In genomic region chr22:37565830-37566229, GRCh38 we compare ENCODE assay signal across 11 cellular contexts. TPM values are rescaled to one million over a fixed set of nuclear protein-coding genes. Genes with fewer than 3 reads are reported as not detected.
DNase-seq lines count a peak whose midpoint lies in the region; ATAC-seq and TF ChIP-seq lines count a peak whose summit lies in the region.
"Had no signal": no experiment of that assay in that cellular context is flagged by ENCODE, and none has a peak within 500 bp of the region (broad histone marks: within the 10 kb centered on the region; RNA-seq: fewer than 3 reads in every experiment).

No MANE protein-coding gene starts in this region.

- H3K27me3 ChIP-seq in ascending aorta, result no peaks in the 10 kb centered on the region
- H3K27me3 ChIP-seq in mucosa of stomach (ENCODE audit: control insufficient read depth, insufficient read depth, low read length), result no peaks in the 10 kb centered on the region
- no peaks in the 10 kb centered on the region for H3K27me3 ChIP-seq in thoracic aorta (replicated peaks; ENCODE audit: insufficient read depth)
- H3K27me3 ChIP-seq in HAP-1 (ENCODE audit: low read depth), result no peaks in the 10 kb centered on the region
- no peaks in the 10 kb centered on the region for H3K27me3 ChIP-seq in prostate gland (replicated peaks; ENCODE audit: insufficient read depth)

- in situ Hi-C loops in HAP-1 (cut with MboI; ENCODE audit: low sequenced_read_pairs), result no loop called here

- peaks cover 33% of the 10 kb centered on the region for H3K4me1 Mint-ChIP-seq in activated naive CD8-positive, alpha-beta T cell treated with anti-CD3 and anti-CD28 coated beads, Interleukin-2, amount 10 ng/mL, durations not matched to agents 7 days and 5 days
- peaks cover 35% of the 10 kb centered on the region for H3K4me1 Mint-ChIP-seq in activated naive CD8-positive, alpha-beta T cell treated with anti-CD3 and anti-CD28 coated beads, Interleukin-2, amount 50 U/mL, for 24 hours

- H3K9me3 Mint-ChIP-seq in activated naive CD8-positive, alpha-beta T cell treated with anti-CD3 and anti-CD28 coated beads, Interleukin-2, amount 10 ng/mL, durations not matched to agents 7 days and 5 days, result no peaks in the 10 kb centered on the region
- H3K9me3 Mint-ChIP-seq in activated naive CD8-positive, alpha-beta T cell treated with anti-CD3 and anti-CD28 coated beads, Interleukin-2, amount 50 U/mL, for 24 hours, result no peaks in the 10 kb centered on the region
- H3K9me3 Mint-ChIP-seq: stimulated activated naive CD8-positive, alpha-beta T cell treated with anti-CD3 and anti-CD28 coated beads, Interleukin-15, Interleukin-2, amounts not matched to agents 100 ng/mL and 50 ng/mL, for 24 hours had no signal

- H3K27me3 Mint-ChIP-seq in activated naive CD8-positive, alpha-beta T cell treated with anti-CD3 and anti-CD28 coated beads, Interleukin-2, amount 10 ng/mL, durations not matched to agents 7 days and 5 days, result peaks cover 37% of the 10 kb centered on the region
- peaks cover 36% of the 10 kb centered on the region for H3K27me3 Mint-ChIP-seq in activated naive CD8-positive, alpha-beta T cell treated with anti-CD3 and anti-CD28 coated beads, Interleukin-2, amount 50 U/mL, for 24 hours

- POLR2A ChIA-PET in activated naive CD8-positive, alpha-beta T cell treated with anti-CD3 and anti-CD28 coated beads, Interleukin-2, amount 10 ng/mL, durations not matched to agents 7 days and 5 days (lab: Charles Lee), result interaction anchor here (0.7 to 8.5 kb wide), 10 partner anchors 9 to 323 kb away, joined by 3 to 70 read pairs (median 8); partner anchors contain the start of gene RAC2

- ATAC-seq in activated naive CD8-positive, alpha-beta T cell treated with anti-CD3 and anti-CD28 coated beads, Interleukin-2, amount 10 ng/mL, durations not matched to agents 7 days and 5 days (ENCODE audit: low read depth), result no peak
- no peak for ATAC-seq in activated naive CD8-positive, alpha-beta T cell treated with anti-CD3 and anti-CD28 coated beads, Interleukin-2, amount 50 U/mL, for 24 hours
- ATAC-seq in thoracic aorta (ENCODE audit: insufficient number of reproducible peaks, low FRiP score, low read depth), result no peak
- ATAC-seq: A549 had no signal

- peaks cover 41 to 63% of the 10 kb centered on the region in 2 donors for H3K4me1 ChIP-seq in ascending aorta
- peaks cover 91% of the 10 kb centered on the region for H3K4me1 ChIP-seq in mucosa of stomach (ENCODE audit: control insufficient read depth, insufficient read depth, low read length)
- H3K4me1 ChIP-seq in thoracic aorta (ENCODE audit: control insufficient read depth in 1 of 2, low read depth in 2 of 2), result peaks cover 50 to 78% of the 10 kb centered on the region in 2 donors
- H3K4me1 ChIP-seq in HAP-1, result peaks cover 20% of the 10 kb centered on the region
- H3K4me1 ChIP-seq in prostate gland (replicated peaks), result peaks cover 18% of the 10 kb centered on the region

- WGBS in prostate gland, result 70% methylated on average over 17 of the region's 17 CpGs

- H3K9me3 ChIP-seq in ascending aorta (no peaks in the 10 kb centered on the region), mucosa of stomach (ENCODE audit: control insufficient read depth, low read length) (no peaks in the 10 kb centered on the region), thoracic aorta (no peaks in the 10 kb centered on the region), HAP-1 (no peaks in the 10 kb centered on the region), prostate gland (no peaks in the 10 kb centered on the region)
- H3K9me3 ChIP-seq: A549 had no signal

- no peak for TF ChIP-seq CTCF in ascending aorta (IDR thresholded peaks at IDR 0.05)
- TF ChIP-seq CTCF in thoracic aorta (IDR thresholded peaks at IDR 0.05), result no peak
- no peak for TF ChIP-seq CTCF in prostate gland (IDR thresholded peaks at IDR 0.05)

- no peak for DNase-seq in activated naive CD8-positive, alpha-beta T cell treated with anti-CD3 and anti-CD28 coated beads, Interleukin-2, amount 10 ng/mL, durations not matched to agents 7 days and 5 days
- no peak for DNase-seq in activated naive CD8-positive, alpha-beta T cell treated with anti-CD3 and anti-CD28 coated beads, Interleukin-2, amount 50 U/mL, for 24 hours
- DNase-seq in ascending aorta (ENCODE audit: low spot score in 2 of 2) (no peak), thoracic aorta (ENCODE audit: low spot score) (no peak), HAP-1 (ENCODE audit: low spot score in 2 of 2) (no peak), prostate gland (ENCODE audit: low spot score) (no peak), NCI-H510A (lab: John Stamatoyannopoulos, UW) (no peak)

- peak overlapping the region in 1 of 2 donors; percentile 30 for H3K4me3 ChIP-seq in ascending aorta
- H3K4me3 ChIP-seq in mucosa of stomach (ENCODE audit: low read length), result no peak overlapping the region
- H3K4me3 ChIP-seq in thoracic aorta, result peak overlapping the region; percentile 19
- no peak overlapping the region for H3K4me3 ChIP-seq in HAP-1
- no peak overlapping the region for H3K4me3 ChIP-seq in prostate gland
- H3K4me3 ChIP-seq: A549 had no signal

- H3K36me3 ChIP-seq in ascending aorta, result peaks cover 27 to 30% of the 10 kb centered on the region in 2 donors
- peaks cover 24% of the 10 kb centered on the region for H3K36me3 ChIP-seq in mucosa of stomach (ENCODE audit: control insufficient read depth, insufficient read depth, low read length)
- H3K36me3 ChIP-seq in thoracic aorta, result peaks cover 19% of the 10 kb centered on the region
- peaks cover 49% of the 10 kb centered on the region for H3K36me3 ChIP-seq in HAP-1 (replicated peaks)
- no peaks in the 10 kb centered on the region for H3K36me3 ChIP-seq in prostate gland

- intact Hi-C loops in ascending aorta (cut with DNase I) (no loop called here), prostate gland (cut with DNase I) (loop anchor here (5.0 kb wide), 1 partner anchor 249 kb away; no protein-coding TSS in a partner anchor)

- peak overlapping the region; percentile 98 to 99 for H3K27ac ChIP-seq in ascending aorta
- peak overlapping the region; percentile 74 to 100 for H3K27ac ChIP-seq in thoracic aorta
- no peak overlapping the region for H3K27ac ChIP-seq in prostate gland
- H3K27ac ChIP-seq: VCaP had no signal

- no peaks in the 10 kb centered on the region for H3K36me3 Mint-ChIP-seq in activated naive CD8-positive, alpha-beta T cell treated with anti-CD3 and anti-CD28 coated beads, Interleukin-2, amount 10 ng/mL, durations not matched to agents 7 days and 5 days
- no peaks in the 10 kb centered on the region for H3K36me3 Mint-ChIP-seq in activated naive CD8-positive, alpha-beta T cell treated with anti-CD3 and anti-CD28 coated beads, Interleukin-2, amount 50 U/mL, for 24 hours (ENCODE audit: low read depth)

- peak overlapping the region; percentile 2 for H3K4me3 Mint-ChIP-seq in activated naive CD8-positive, alpha-beta T cell treated with anti-CD3 and anti-CD28 coated beads, Interleukin-2, amount 10 ng/mL, durations not matched to agents 7 days and 5 days
- no peak overlapping the region for H3K4me3 Mint-ChIP-seq in activated naive CD8-positive, alpha-beta T cell treated with anti-CD3 and anti-CD28 coated beads, Interleukin-2, amount 50 U/mL, for 24 hours

- peak overlapping the region; percentile 32 for H3K9ac ChIP-seq in mucosa of stomach (ENCODE audit: low read length)

- peak overlapping the region; percentile 89 for H3K27ac Mint-ChIP-seq in activated naive CD8-positive, alpha-beta T cell treated with anti-CD3 and anti-CD28 coated beads, Interleukin-2, amount 10 ng/mL, durations not matched to agents 7 days and 5 days
- no peak overlapping the region for H3K27ac Mint-ChIP-seq in activated naive CD8-positive, alpha-beta T cell treated with anti-CD3 and anti-CD28 coated beads, Interleukin-2, amount 50 U/mL, for 24 hours
- H3K27ac Mint-ChIP-seq: stimulated activated naive CD8-positive, alpha-beta T cell treated with anti-CD3 and anti-CD28 coated beads, Interleukin-15, Interleukin-2, amounts not matched to agents 100 ng/mL and 50 ng/mL, for 24 hours had no signal

- TF ChIP-seq POLR2A in prostate gland (IDR thresholded peaks at IDR 0.05), result no peak

RNA-seq across cellular contexts. Expression of gene CDC42EP1, which starts 5.5 kb away (rescaled TPM):
- under 1 TPM in 1 of 2 experiments, not detected in 1; 0.31 TPM for total RNA-seq in activated naive CD8-positive, alpha-beta T cell treated with anti-CD3 and anti-CD28 coated beads, Interleukin-2, amount 10 ng/mL, durations not matched to agents 7 days and 5 days
- total RNA-seq in ascending aorta, result 100 TPM
- total RNA-seq in thoracic aorta, result 100 to 1,000 TPM in 1 of 2 donors, 10 to 100 TPM in 1; 61.6 to 104 TPM
- total RNA-seq in prostate gland, result 10 to 100 TPM; 28.6 to 97.0 TPM

RNA-seq across cellular contexts. Expression of gene LGALS2, which starts 14.1 kb away (rescaled TPM):
- not detected for total RNA-seq in activated naive CD8-positive, alpha-beta T cell treated with anti-CD3 and anti-CD28 coated beads, Interleukin-2, amount 10 ng/mL, durations not matched to agents 7 days and 5 days
- total RNA-seq in ascending aorta, result not detected
- not detected for total RNA-seq in thoracic aorta
- not detected for total RNA-seq in prostate gland

RNA-seq across cellular contexts. Expression of gene GGA1, which starts 42.8 kb away (rescaled TPM):
- total RNA-seq in activated naive CD8-positive, alpha-beta T cell treated with anti-CD3 and anti-CD28 coated beads, Interleukin-2, amount 10 ng/mL, durations not matched to agents 7 days and 5 days, result 10 to 100 TPM; 75.3 to 79.5 TPM
- total RNA-seq in ascending aorta (53.5 TPM), thoracic aorta (10 to 100 TPM; 59.9 to 61.2 TPM), prostate gland (100 to 1,000 TPM in 1 of 2 donors, 10 to 100 TPM in 1; 43.9 to 146 TPM)

RNA-seq across cellular contexts. Expression of gene CARD10, which starts 46.6 kb away (rescaled TPM):
- total RNA-seq in activated naive CD8-positive, alpha-beta T cell treated with anti-CD3 and anti-CD28 coated beads, Interleukin-2, amount 10 ng/mL, durations not matched to agents 7 days and 5 days, result under 1 TPM; 0.30 to 0.31 TPM
- total RNA-seq in ascending aorta (21.0 TPM), thoracic aorta (10 to 100 TPM in 1 of 2 donors, 1 to 10 TPM in 1; 7.2 to 11.0 TPM), prostate gland (10 to 100 TPM; 14.2 to 70.7 TPM)

Comparison
In these comparisons a context has a peak if more than half of its experiments do, and no peak if none do; other contexts are left out.
1. H3K27ac ChIP-seq: peak in ascending aorta (2 of 2) and thoracic aorta (2 of 2); none in prostate gland (0 of 2).
2. RNA of gene CDC42EP1, which starts 5.5 kb away (total RNA-seq): 61.6 to 104 TPM in thoracic aorta, 100 TPM in ascending aorta (single experiment) and 28.6 to 97.0 TPM in prostate gland; 0.31 TPM in activated naive CD8-positive, alpha-beta T cell treated with anti-CD3 and anti-CD28 coated beads, Interleukin-2, amount 10 ng/mL, durations not matched to agents 7 days and 5 days; every median in the first group is over 10 times any median in the second.